Comparison of ENCODE assay signal across 12 cellular contexts in genomic region chr10:80484677-80485409, GRCh38. TPM values are rescaled to one million over a fixed set of nuclear protein-coding genes. Genes with fewer than 3 reads are reported as not detected.
DNase-seq lines count a peak whose midpoint lies in the region; ATAC-seq and TF ChIP-seq lines count a peak whose summit lies in the region.
"Had no signal": no experiment of that assay in that cellular context is flagged by ENCODE, and none has a peak within 500 bp of the region (broad histone marks: within the 10 kb centered on the region; RNA-seq: fewer than 3 reads in every experiment).

No MANE protein-coding gene starts in this region.

- no peaks in the 10 kb centered on the region for H3K27me3 Mint-ChIP-seq in dendritic cell treated with granulocyte-macrophage colony-stimulating factor and Interleukin-4, amounts not matched to agents 40 ng/mL and 50 ng/mL, for 4 days

- H3K9ac ChIP-seq in GM23248 (no peak overlapping the region), mammary epithelial cell (ENCODE audit: insufficient read depth, low read length) (no peak overlapping the region)

- H3K36me3 ChIP-seq in GM23248 (ENCODE audit: low read depth) (no peaks in the 10 kb centered on the region), SJSA1 (peaks cover 28% of the 10 kb centered on the region), mammary epithelial cell (ENCODE audit: insufficient read depth, low read length) (no peaks in the 10 kb centered on the region)

- H3K4me3 ChIP-seq in GM23248, result no peak overlapping the region
- H3K4me3 ChIP-seq in SJSA1, result no peak overlapping the region
- no peak overlapping the region for H3K4me3 ChIP-seq in skin epidermis
- no peak overlapping the region for H3K4me3 ChIP-seq in mammary epithelial cell (replicated peaks in 1 of 3; ENCODE audit: insufficient read depth in 1 of 3, low read depth in 2 of 3, low read length in 3 of 3)
- H3K4me3 ChIP-seq: right atrium auricular region had no signal

- DNase-seq in GM23248, result no peak
- DNase-seq in SJSA1 (ENCODE audit: low read depth in 1 of 2, low spot score in 2 of 2), result no peak
- no peak for DNase-seq in mammary epithelial cell
- DNase-seq: DMS 273 treated with DMSO at 0.1 percent for 48 hours, PC-3 had no signal

- CTCF ChIA-PET in mammary epithelial cell (lab: Charles Lee; ENCODE audit: low non-redundant PET), result no interaction called here

- H3K4me1 Mint-ChIP-seq in dendritic cell treated with granulocyte-macrophage colony-stimulating factor and Interleukin-4, amounts not matched to agents 40 ng/mL and 50 ng/mL, for 4 days (ENCODE audit: low read depth), result peaks cover 84% of the 10 kb centered on the region

- H2AFZ ChIP-seq in GM23248 (no peak overlapping the region), mammary epithelial cell (ENCODE audit: low read depth, low read length) (no peak overlapping the region)

- no peaks in the 10 kb centered on the region for H3F3A ChIP-seq in GM23248 (ENCODE audit: insufficient read depth)

- in situ Hi-C loops in GM23248 (cut with MboI), result no loop called here
- in situ Hi-C loops in mammary epithelial cell (cut with MboI; ENCODE audit: low sequenced_read_pairs in 2 of 2), result no loop called here

- TF ChIP-seq CTCF in mammary epithelial cell (conservative IDR thresholded peaks at IDR 0.05 in 1 of 2, IDR thresholded peaks at IDR 0.05 in 1 of 2; ENCODE audit: extremely low read depth in 1 of 2, insufficient read depth in 1 of 2, low read depth in 1 of 2, low read length in 2 of 2), result no peak

- peaks cover 11% of the 10 kb centered on the region for H3K4me1 ChIP-seq in GM23248 (ENCODE audit: insufficient read depth)
- H3K4me1 ChIP-seq in SJSA1 (replicated peaks), result peaks cover 42% of the 10 kb centered on the region
- peaks cover 37% of the 10 kb centered on the region for H3K4me1 ChIP-seq in mammary epithelial cell (ENCODE audit: insufficient read depth, low read length)

- peak overlapping the region; percentile 88 for H3K27ac Mint-ChIP-seq in dendritic cell treated with granulocyte-macrophage colony-stimulating factor and Interleukin-4, amounts not matched to agents 40 ng/mL and 50 ng/mL, for 4 days

- H3K4me2 ChIP-seq in GM23248 (ENCODE audit: unreplicated experiment), result no peak overlapping the region
- no peak overlapping the region for H3K4me2 ChIP-seq in mammary epithelial cell (ENCODE audit: insufficient read depth, low read depth, low read length)

- H3K27ac ChIP-seq in GM23248 (peak overlapping the region; percentile 24; the same call in 1 of the 2 replicates), SJSA1 (peak overlapping the region; percentile 88), skin epidermis (peak overlapping the region in 13 of 21 experiments; percentile 8 to 86 (median 64)), mammary epithelial cell (ENCODE audit: insufficient read depth, low read depth, low read length) (no peak overlapping the region)

- H3K79me2 ChIP-seq in GM23248 (ENCODE audit: insufficient read depth) (peaks cover 84% of the 10 kb centered on the region), mammary epithelial cell (ENCODE audit: insufficient read depth, low read length) (peaks cover 98% of the 10 kb centered on the region)

- H3K27me3 ChIP-seq in GM23248 (replicated peaks; ENCODE audit: insufficient read depth) (no peaks in the 10 kb centered on the region), SJSA1 (replicated peaks) (no peaks in the 10 kb centered on the region), mammary epithelial cell (ENCODE audit: insufficient read depth, low read length) (no peaks in the 10 kb centered on the region)
- H3K27me3 ChIP-seq: right atrium auricular region had no signal

- BruUV-seq in mammary epithelial cell (replicated peaks; lab: Mats Ljungman, UMichigan), result no TSS peak

- dilution Hi-C loops in mammary epithelial cell (cut with HindIII; ENCODE audit: low sequenced_read_pairs), result no loop called here

- H3K36me3 Mint-ChIP-seq in dendritic cell treated with granulocyte-macrophage colony-stimulating factor and Interleukin-4, amounts not matched to agents 40 ng/mL and 50 ng/mL, for 4 days (ENCODE audit: low read depth), result peaks cover 57% of the 10 kb centered on the region

- intact Hi-C loops in dendritic cell treated with granulocyte-macrophage colony-stimulating factor and Interleukin-4, amounts not matched to agents 40 ng/mL and 50 ng/mL, for 4 days (cut with micrococcal nuclease), result no loop called here
- intact Hi-C loops in mammary epithelial cell (cut with micrococcal nuclease), result no loop called here

- H3K4me3 Mint-ChIP-seq in dendritic cell treated with granulocyte-macrophage colony-stimulating factor and Interleukin-4, amounts not matched to agents 40 ng/mL and 50 ng/mL, for 4 days, result peak overlapping the region; percentile 15

- no peaks in the 10 kb centered on the region for H3K9me3 Mint-ChIP-seq in dendritic cell treated with granulocyte-macrophage colony-stimulating factor and Interleukin-4, amounts not matched to agents 40 ng/mL and 50 ng/mL, for 4 days

- ATAC-seq in GM19452 (IDR thresholded peaks at IDR 0.05; ENCODE audit: unreplicated experiment) (no peak), GM18909 (IDR thresholded peaks at IDR 0.05; ENCODE audit: poor library complexity, unreplicated experiment) (no peak), esophagus mucosa (no peak)
- ATAC-seq: PC-3 had no signal

- H3K9me3 ChIP-seq in GM23248 (ENCODE audit: low read depth) (no peaks in the 10 kb centered on the region), SJSA1 (replicated peaks) (no peaks in the 10 kb centered on the region), mammary epithelial cell (replicated peaks; ENCODE audit: insufficient read depth, low read length) (no peaks in the 10 kb centered on the region)
- H3K9me3 ChIP-seq: right atrium auricular region had no signal

- no peaks in the 10 kb centered on the region for H3K9me2 ChIP-seq in GM23248 (ENCODE audit: insufficient read depth)

- WGBS in GM23248 (ENCODE audit: low coverage in 1 of 2, low lambda C conversion rate in 2 of 2, missing lambda C conversion rate in 2 of 2), 2 experiments, result 71 to 72% methylated on average over 2 of the region's 2 CpGs
- WGBS in mammary epithelial cell (ENCODE audit: low coverage, missing lambda C conversion rate), result 46% methylated on average over 2 of the region's 2 CpGs

- H4K20me1 ChIP-seq in GM23248 (ENCODE audit: insufficient read depth), result no peaks in the 10 kb centered on the region
- no peaks in the 10 kb centered on the region for H4K20me1 ChIP-seq in mammary epithelial cell (ENCODE audit: insufficient read depth, low read length)

RNA-seq across cellular contexts. Expression of gene TSPAN14, which starts 30.7 kb away (rescaled TPM):
- 14.1 and 16.1 TPM in 2 replicates for total RNA-seq in GM23248 (2014; rRNA removed; shearing (Covaris generic))
- 22.9 and 23.7 TPM in 2 replicates for polyA plus RNA-seq in GM23248 (2016; fragmentation: Nextera tagmentation; extraction: Ambion mirVana)
- 60.8 and 65.8 TPM in 2 replicates for total RNA-seq in SJSA1 (2014; rRNA removed; shearing (Covaris generic))
- 100 to 1,000 TPM in 1 of 2 donors, 10 to 100 TPM in 1; 47.8 to 102 TPM for total RNA-seq in mammary epithelial cell
- polyA plus RNA-seq in mammary epithelial cell, result 97.2 TPM
- 85.5 TPM for polyA minus RNA-seq in mammary epithelial cell
- total RNA-seq in esophagus mucosa, result 94.6 TPM
- total RNA-seq: PC-3 had no signal

RNA-seq across cellular contexts. Expression of gene SH2D4B, which starts 52.9 kb away (rescaled TPM):
- total RNA-seq in GM23248 (2014; rRNA removed; shearing (Covaris generic)), result not detected in 2 replicates
- polyA plus RNA-seq in GM23248 (2016; fragmentation: Nextera tagmentation; extraction: Ambion mirVana), result not detected in 2 replicates
- 0.08 TPM in 1 of 2 replicates, not detected in the other for total RNA-seq in SJSA1 (2014; rRNA removed; shearing (Covaris generic))
- total RNA-seq in mammary epithelial cell, result under 1 TPM in 1 of 2 donors, not detected in 1; under 0.01 TPM
- 0.02 TPM for polyA plus RNA-seq in mammary epithelial cell
- not detected for polyA minus RNA-seq in mammary epithelial cell
- total RNA-seq in esophagus mucosa, result 0.04 TPM
- total RNA-seq: M059J, PC-3 had no signal
